19 cellular contexts compared by ENCODE assay signal in genomic region chr4:67603310-67604028, GRCh38. TPM values are rescaled to one million over a fixed set of nuclear protein-coding genes. Genes with fewer than 3 reads are reported as not detected.
DNase-seq lines count a peak whose midpoint lies in the region; ATAC-seq, FAIRE-seq and TF ChIP-seq lines count a peak whose summit lies in the region.
"Had no signal": no experiment of that assay in that cellular context is flagged by ENCODE, and none has a peak within 500 bp of the region (broad histone marks: within the 10 kb centered on the region; RNA-seq: fewer than 3 reads in every experiment).

No MANE protein-coding gene starts in this region.

- H3K9me3 ChIP-seq in HepG2 (ENCODE audit: low read length) (0 out of 2 replicates have a peak, but pooled peaks cover 4% of the 10 kb centered on the region), right lobe of liver (no peaks in the 10 kb centered on the region), endodermal cell (ENCODE audit: control insufficient read depth, low read length) (no peaks in the 10 kb centered on the region), aorta (ENCODE audit: control insufficient read depth, low read length) (peaks cover 4% of the 10 kb centered on the region)

- TF ChIP-seq EP300 in HepG2 (IDR thresholded peaks at IDR 0.05; ENCODE audit: low read depth in 2 of 2, low read length in 2 of 2), result no peak
- no peak for TF ChIP-seq EP300 in HepG2 (CRISPR knock-in tag; IDR thresholded peaks at IDR 0.05; ENCODE audit: borderline replicate concordance)

- no peaks in the 10 kb centered on the region for H4K20me1 ChIP-seq in HepG2 (ENCODE audit: insufficient read depth, low read length)

- WGBS in HepG2 (ENCODE audit: low lambda C conversion rate), result 50% methylated on average over 1 of the region's 2 CpGs
- 100% methylated on average over 1 of the region's 2 CpGs for WGBS in right lobe of liver (ENCODE audit: insufficient coverage, low coverage, low lambda C conversion rate, missing lambda C conversion rate)
- 92 to 100% methylated on average over 1 to 2 of the region's 2 CpGs for WGBS in endodermal cell (ENCODE audit: insufficient coverage in 1 of 2, insufficient read length in 1 of 2), 2 experiments
- 82 to 94% methylated on average over 2 of the region's 2 CpGs for WGBS in aorta, 2 donors

- H3K36me3 Mint-ChIP-seq in endodermal cell (ENCODE audit: low read depth), result no peaks in the 10 kb centered on the region
- H3K36me3 Mint-ChIP-seq in type B pancreatic cell, result no peaks in the 10 kb centered on the region

- CTCF ChIA-PET in HepG2 (lab: Yijun Ruan, JAX; ENCODE audit: low intra/inter-chr PET ratio, low total read pairs), result no interaction called here

- DNase-seq in HepG2 (ENCODE audit: low spot score) (no peak), right lobe of liver (no peak), endodermal cell (peak; percentile 40), left kidney (ENCODE audit: low read depth, low spot score) (peak; percentile 5), type B pancreatic cell (ENCODE audit: extremely low spot score, unreplicated experiment) (no peak), aorta (no peak)
- no peak for DNase-seq in stimulated activated CD4-positive, alpha-beta T cell treated with anti-CD3 and anti-CD28 coated beads, Interleukin-4, amount 100 ng/mL, for 4 hours
- DNase-seq: CD4-positive, alpha-beta T cell; DMS79 treated with DMSO at 0.1 percent for 48 hours; HFFc6; MM.1S; NCI-H1105; NCI-H1694 treated with DMSO at 0.1 percent for 48 hours had no signal

- ATAC-seq in HepG2 (peak; percentile 53), right lobe of liver (no peak), aorta (ENCODE audit: low FRiP score) (no peak)
- no peak for ATAC-seq in activated CD4-positive, CD25-positive, alpha-beta regulatory T cell treated with anti-CD3 and anti-CD28 coated beads, Interleukin-2, amount 50 U/mL, for 24 hours
- ATAC-seq: Right ventricle myocardium inferior had no signal

- POLR2A ChIA-PET in HepG2 (lab: Yijun Ruan, JAX), result no interaction called here

- TF ChIP-seq CTCF in HepG2 (CRISPR knock-in tag; IDR thresholded peaks at IDR 0.05) (no peak), right lobe of liver (IDR thresholded peaks at IDR 0.05) (no peak), endodermal cell (conservative IDR thresholded peaks at IDR 0.05) (no peak), type B pancreatic cell (conservative IDR thresholded peaks at IDR 0.05) (no peak)

- H3K9me3 Mint-ChIP-seq in endodermal cell, result peaks cover 16% of the 10 kb centered on the region
- peaks cover 5% of the 10 kb centered on the region for H3K9me3 Mint-ChIP-seq in type B pancreatic cell
- H3K9me3 Mint-ChIP-seq: HFFc6 had no signal

- BruUV-seq in HepG2 (replicated peaks; lab: Mats Ljungman, UMichigan), result no TSS peak

- H3K4me3 ChIP-seq in HepG2 (replicated peaks in 1 of 3; ENCODE audit: insufficient read depth in 1 of 3, low read depth in 2 of 3, low read length in 3 of 3) (no peak overlapping the region), right lobe of liver (no peak overlapping the region), endodermal cell (ENCODE audit: low read length) (no peak overlapping the region), aorta (ENCODE audit: low read length in 2 of 2) (no peak overlapping the region)

- no peaks in the 10 kb centered on the region for H3K27me3 ChIP-seq in HepG2 (ENCODE audit: control insufficient read depth in 1 of 2, insufficient read depth in 2 of 2, low read length in 2 of 2)
- H3K27me3 ChIP-seq in right lobe of liver, result no peaks in the 10 kb centered on the region
- no peaks in the 10 kb centered on the region for H3K27me3 ChIP-seq in endodermal cell (ENCODE audit: control insufficient read depth, insufficient read depth, low read length, poor library complexity, severe bottlenecking)
- H3K27me3 ChIP-seq in aorta (ENCODE audit: control insufficient read depth in 1 of 2, insufficient read depth in 2 of 2, low read length in 1 of 2), result no peaks in the 10 kb centered on the region

- H3K27ac Mint-ChIP-seq in endodermal cell (no peak overlapping the region), type B pancreatic cell (no peak overlapping the region)
- H3K27ac Mint-ChIP-seq: CD4-positive, alpha-beta T cell; HFFc6 had no signal

- in situ Hi-C loops in HepG2 (cut with HindIII; ENCODE audit: extremely low pct_ligation_motif_present, low pct_unique_long_range_greater_than_20kb), result no loop called here

- H3K4me2 ChIP-seq in HepG2 (ENCODE audit: low read depth, low read length), result no peak overlapping the region

- H3K4me1 Mint-ChIP-seq in endodermal cell, result no peaks in the 10 kb centered on the region
- no peaks in the 10 kb centered on the region for H3K4me1 Mint-ChIP-seq in type B pancreatic cell (ENCODE audit: unreplicated experiment)

- H3K9ac ChIP-seq in HepG2 (ENCODE audit: insufficient read depth, low read depth, low read length), result no peak overlapping the region
- no peak overlapping the region for H3K9ac ChIP-seq in endodermal cell (ENCODE audit: extremely low read depth, low read length, poor library complexity, severe bottlenecking)

- H3K4me1 ChIP-seq in HepG2 (ENCODE audit: insufficient read depth, low read length), result no peaks in the 10 kb centered on the region
- H3K4me1 ChIP-seq in right lobe of liver, result no peaks in the 10 kb centered on the region
- no peaks in the 10 kb centered on the region for H3K4me1 ChIP-seq in endodermal cell (ENCODE audit: control insufficient read depth, insufficient read depth, low read length)
- no peaks in the 10 kb centered on the region for H3K4me1 ChIP-seq in aorta (ENCODE audit: control insufficient read depth in 1 of 2, insufficient read depth in 2 of 2, low read length in 2 of 2)

- no peaks in the 10 kb centered on the region for H3K79me2 ChIP-seq in HepG2 (ENCODE audit: insufficient read depth, low read length)

- no peak for FAIRE-seq in HepG2 (lab: Jason Lieb, UNC)
- FAIRE-seq: A204.1, G401.6 had no signal

- H3K27ac ChIP-seq in HepG2 (ENCODE audit: extremely low read length, insufficient read depth, low read length) (no peak overlapping the region), right lobe of liver (no peak overlapping the region), endodermal cell (ENCODE audit: low read depth, low read length) (no peak overlapping the region), aorta (ENCODE audit: low read depth in 1 of 2, low read length in 2 of 2) (no peak overlapping the region)
- H3K27ac ChIP-seq: HL-60 had no signal

- H3K36me3 ChIP-seq in HepG2 (replicated peaks in 1 of 2; ENCODE audit: control insufficient read depth in 1 of 2, insufficient read depth in 2 of 2, low read length in 2 of 2), result no peaks in the 10 kb centered on the region
- H3K36me3 ChIP-seq in right lobe of liver, result no peaks in the 10 kb centered on the region
- H3K36me3 ChIP-seq in endodermal cell (ENCODE audit: control insufficient read depth, insufficient read depth, low read length), result no peaks in the 10 kb centered on the region
- no peaks in the 10 kb centered on the region for H3K36me3 ChIP-seq in aorta (ENCODE audit: control insufficient read depth in 1 of 2, insufficient read depth in 2 of 2, low read length in 1 of 2)

- intact Hi-C loops in HepG2 (cut with micrococcal nuclease; ENCODE audit: unreplicated experiment) (no loop called here), right lobe of liver (cut with DNase I) (no loop called here), aorta (cut with DNase I) (no loop called here)

- H2AFZ ChIP-seq in HepG2 (ENCODE audit: low read length), result no peak overlapping the region

- TF ChIP-seq POLR2A in HepG2 (IDR thresholded peaks at IDR 0.05; ENCODE audit: insufficient read depth in 1 of 2, low read depth in 2 of 2, low read length in 2 of 2) (no peak), right lobe of liver (IDR thresholded peaks at IDR 0.05) (no peak)

- no peaks in the 10 kb centered on the region for H3K27me3 Mint-ChIP-seq in endodermal cell (ENCODE audit: insufficient read depth)
- H3K27me3 Mint-ChIP-seq in type B pancreatic cell, result peaks cover 3% of the 10 kb centered on the region
- H3K27me3 Mint-ChIP-seq: CD4-positive, alpha-beta T cell had no signal

- no peak for TF ChIP-seq RAD21 in HepG2 (CRISPR knock-in tag; IDR thresholded peaks at IDR 0.05)

- H3K4me3 Mint-ChIP-seq in endodermal cell, result no peak overlapping the region
- no peak overlapping the region for H3K4me3 Mint-ChIP-seq in type B pancreatic cell
- H3K4me3 Mint-ChIP-seq: CD4-positive, alpha-beta T cell; HFFc6 had no signal

RNA-seq across cellular contexts. Expression of gene STAP1, which starts 44.9 kb away (rescaled TPM):
- total RNA-seq in HepG2 (2016; rRNA removed; fragmentation: Illumina TruSeq; extraction: Trizol) (not detected in 2 replicates), right lobe of liver (not detected), endodermal cell (not detected), type B pancreatic cell (ENCODE audit: low replicate concordance) (not detected in 2 replicates), aorta (under 1 TPM; 0.33 to 0.88 TPM)
- not detected in 2 replicates for total RNA-seq in HepG2 (2016; cell fraction: cytosol; rRNA removed; fragmentation: Illumina TruSeq; extraction: Trizol; ENCODE audit: low read depth)
- not detected in 2 replicates for total RNA-seq in HepG2 (2016; cell fraction: insoluble cytoplasmic fraction; rRNA removed; fragmentation: Illumina TruSeq; extraction: Trizol)
- not detected in 2 replicates for total RNA-seq in HepG2 (2016; cell fraction: membrane; rRNA removed; fragmentation: Illumina TruSeq; extraction: Trizol)
- not detected in 2 replicates for total RNA-seq in HepG2 (2016; cell fraction: nucleus; rRNA removed; fragmentation: Illumina TruSeq; extraction: Trizol)
- polyA plus RNA-seq in HepG2 (2011; rRNA removed) (not detected in 2 replicates), aorta (not detected)
- not detected in 2 replicates for polyA plus RNA-seq in HepG2 (2011; cell fraction: cytosol; rRNA removed)
- not detected in 2 replicates for polyA plus RNA-seq in HepG2 (2011; cell fraction: nucleus; rRNA removed)
- not detected in 2 replicates for polyA plus RNA-seq in HepG2 (2012)
- polyA plus RNA-seq in HepG2 (2016; cell fraction: cytosol; fragmentation: Illumina TruSeq; extraction: Trizol; ENCODE audit: low read depth), result not detected in 2 replicates
- polyA plus RNA-seq in HepG2 (2016; cell fraction: insoluble cytoplasmic fraction; fragmentation: Illumina TruSeq; extraction: Trizol; ENCODE audit: low read depth), result not detected in 2 replicates
- not detected in 2 replicates for polyA plus RNA-seq in HepG2 (2016; cell fraction: membrane; fragmentation: Illumina TruSeq; extraction: Trizol; ENCODE audit: low read depth)
- polyA plus RNA-seq in HepG2 (2016; cell fraction: nucleus; fragmentation: Illumina TruSeq; extraction: Trizol; ENCODE audit: insufficient read depth, low read depth), result not detected in 2 replicates
- not detected in 2 replicates for polyA minus RNA-seq in HepG2 (2011; rRNA and poly(A)+ RNA removed; ENCODE audit: low replicate concordance)
- not detected in 2 replicates for polyA minus RNA-seq in HepG2 (2011; cell fraction: cytosol; rRNA and poly(A)+ RNA removed)
- not detected in 2 replicates for polyA minus RNA-seq in HepG2 (2011; cell fraction: nucleus; rRNA and poly(A)+ RNA removed)
- polyA plus RNA-seq in endodermal cell (2013, experiment 1 of 2), result not detected
- not detected for polyA plus RNA-seq in endodermal cell (2013, experiment 2 of 2)
- total RNA-seq: H4, HFFc6, Right ventricle myocardium inferior had no signal

RNA-seq across cellular contexts. Expression of gene CENPC, which starts 58.2 kb away (rescaled TPM):
- total RNA-seq in HepG2 (2016; rRNA removed; fragmentation: Illumina TruSeq; extraction: Trizol) (15.7 and 16.4 TPM in 2 replicates), right lobe of liver (10 to 100 TPM in 1 of 6 experiments, 1 to 10 TPM in 5; 4.3 to 10.4 (median 6.8) TPM), endodermal cell (10 to 100 TPM; 22.9 to 32.3 TPM), type B pancreatic cell (ENCODE audit: low replicate concordance) (12.3 and 24.3 TPM in 2 replicates), aorta (10 to 100 TPM; 21.7 to 41.6 TPM)
- total RNA-seq in HepG2 (2016; cell fraction: cytosol; rRNA removed; fragmentation: Illumina TruSeq; extraction: Trizol; ENCODE audit: low read depth), result 4.8 and 7.5 TPM in 2 replicates
- 16.0 and 16.4 TPM in 2 replicates for total RNA-seq in HepG2 (2016; cell fraction: insoluble cytoplasmic fraction; rRNA removed; fragmentation: Illumina TruSeq; extraction: Trizol)
- total RNA-seq in HepG2 (2016; cell fraction: membrane; rRNA removed; fragmentation: Illumina TruSeq; extraction: Trizol), result 4.0 and 4.5 TPM in 2 replicates
- total RNA-seq in HepG2 (2016; cell fraction: nucleus; rRNA removed; fragmentation: Illumina TruSeq; extraction: Trizol), result 37.5 and 45.8 TPM in 2 replicates
- polyA plus RNA-seq in HepG2 (2011; rRNA removed) (3.3 and 4.7 TPM in 2 replicates), aorta (10 to 100 TPM in 1 of 2 donors, 1 to 10 TPM in 1; 3.0 to 10.3 TPM)
- 1.1 and 1.3 TPM in 2 replicates for polyA plus RNA-seq in HepG2 (2011; cell fraction: cytosol; rRNA removed)
- polyA plus RNA-seq in HepG2 (2011; cell fraction: nucleus; rRNA removed), result 5.6 and 6.0 TPM in 2 replicates
- 3.2 and 6.3 TPM in 2 replicates for polyA plus RNA-seq in HepG2 (2012)
- 0.22 and 0.40 TPM in 2 replicates for polyA plus RNA-seq in HepG2 (2016; cell fraction: cytosol; fragmentation: Illumina TruSeq; extraction: Trizol; ENCODE audit: low read depth)
- 10.2 and 10.9 TPM in 2 replicates for polyA plus RNA-seq in HepG2 (2016; cell fraction: insoluble cytoplasmic fraction; fragmentation: Illumina TruSeq; extraction: Trizol; ENCODE audit: low read depth)
- 0.55 and 0.59 TPM in 2 replicates for polyA plus RNA-seq in HepG2 (2016; cell fraction: membrane; fragmentation: Illumina TruSeq; extraction: Trizol; ENCODE audit: low read depth)
- 19.2 and 19.7 TPM in 2 replicates for polyA plus RNA-seq in HepG2 (2016; cell fraction: nucleus; fragmentation: Illumina TruSeq; extraction: Trizol; ENCODE audit: insufficient read depth, low read depth)
- polyA minus RNA-seq in HepG2 (2011; rRNA and poly(A)+ RNA removed; ENCODE audit: low replicate concordance), result 4.4 and 6.1 TPM in 2 replicates
- polyA minus RNA-seq in HepG2 (2011; cell fraction: cytosol; rRNA and poly(A)+ RNA removed), result 3.5 and 3.8 TPM in 2 replicates
- 60.2 and 78.0 TPM in 2 replicates for polyA minus RNA-seq in HepG2 (2011; cell fraction: nucleus; rRNA and poly(A)+ RNA removed)
- 21.4 TPM for polyA plus RNA-seq in endodermal cell (2013, experiment 1 of 2)
- 22.3 TPM for polyA plus RNA-seq in endodermal cell (2013, experiment 2 of 2)

Comparison
In these comparisons a context has a peak if more than half of its experiments do, and no peak if none do; other contexts are left out.
1. DNase-seq: peak in endodermal cell (single experiment) and left kidney (single experiment); none in HepG2 (single experiment), right lobe of liver (0 of 3), type B pancreatic cell (single experiment), stimulated activated CD4-positive, alpha-beta T cell treated with anti-CD3 and anti-CD28 coated beads, Interleukin-4, amount 100 ng/mL, for 4 hours (0 of 2) and aorta (0 of 2).